1 cellular context compared by ENCODE assay signal in genomic region chr4:36757623-36758311, GRCh38.
TF ChIP-seq lines count a peak whose summit lies in the region.

No MANE protein-coding gene starts in this region.

TF ChIP-seq in K562, 482 proteins besides CTCF, POLR2A, EP300 and RAD21 (continued from another document and continues in another):
- TF ChIP-seq, protein P1, sequence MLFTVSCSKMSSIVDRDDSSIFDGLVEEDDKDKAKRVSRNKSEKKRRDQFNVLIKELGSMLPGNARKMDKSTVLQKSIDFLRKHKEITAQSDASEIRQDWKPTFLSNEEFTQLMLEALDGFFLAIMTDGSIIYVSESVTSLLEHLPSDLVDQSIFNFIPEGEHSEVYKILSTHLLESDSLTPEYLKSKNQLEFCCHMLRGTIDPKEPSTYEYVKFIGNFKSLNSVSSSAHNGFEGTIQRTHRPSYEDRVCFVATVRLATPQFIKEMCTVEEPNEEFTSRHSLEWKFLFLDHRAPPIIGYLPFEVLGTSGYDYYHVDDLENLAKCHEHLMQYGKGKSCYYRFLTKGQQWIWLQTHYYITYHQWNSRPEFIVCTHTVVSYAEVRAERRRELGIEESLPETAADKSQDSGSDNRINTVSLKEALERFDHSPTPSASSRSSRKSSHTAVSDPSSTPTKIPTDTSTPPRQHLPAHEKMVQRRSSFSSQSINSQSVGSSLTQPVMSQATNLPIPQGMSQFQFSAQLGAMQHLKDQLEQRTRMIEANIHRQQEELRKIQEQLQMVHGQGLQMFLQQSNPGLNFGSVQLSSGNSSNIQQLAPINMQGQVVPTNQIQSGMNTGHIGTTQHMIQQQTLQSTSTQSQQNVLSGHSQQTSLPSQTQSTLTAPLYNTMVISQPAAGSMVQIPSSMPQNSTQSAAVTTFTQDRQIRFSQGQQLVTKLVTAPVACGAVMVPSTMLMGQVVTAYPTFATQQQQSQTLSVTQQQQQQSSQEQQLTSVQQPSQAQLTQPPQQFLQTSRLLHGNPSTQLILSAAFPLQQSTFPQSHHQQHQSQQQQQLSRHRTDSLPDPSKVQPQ (CRISPR knock-in tag; IDR thresholded peaks at IDR 0.05; ENCODE audit: borderline replicate concordance) = 0 out of 2 replicates have a peak, but pooled peaks have one; percentile 64
- TF ChIP-seq NUFIP1 (IDR thresholded peaks at IDR 0.05; ENCODE audit: partially characterized antibody) (no peak), CTBP1 (IDR thresholded peaks at IDR 0.05; ENCODE audit: borderline replicate concordance) (no peak), FOXJ3 (CRISPR knock-in tag; IDR thresholded peaks at IDR 0.05) (no peak), SFPQ (IDR thresholded peaks at IDR 0.05; ENCODE audit: low read depth, low read length) (no peak), TEAD1 (CRISPR knock-in tag; IDR thresholded peaks at IDR 0.05) (peak in 1 of 2 experiments; percentile 24; a peak in 1 of 4 replicates), ZNF133 (CRISPR knock-in tag; IDR thresholded peaks at IDR 0.05) (peak; percentile 51; the same call in 1 of the 2 replicates), CHAMP1 (IDR thresholded peaks at IDR 0.05) (no peak), GABPA (tag; conservative IDR thresholded peaks at IDR 0.05; ENCODE audit: low read depth) (0 out of 2 replicates have a peak, but pooled peaks have one; percentile 7), SMAD3 (CRISPR knock-in tag; conservative IDR thresholded peaks at IDR 0.05) (peak; percentile 96), TAF7 (tag; IDR thresholded peaks at IDR 0.05) (0 out of 2 replicates have a peak, but pooled peaks have one; percentile 33), ZNF239 (CRISPR knock-in tag; IDR thresholded peaks at IDR 0.05) (peak; percentile 74), CUX1 (CRISPR knock-in tag; IDR thresholded peaks at IDR 0.05) (peak; percentile 77; the same call in 1 of the 2 replicates), ETV1 (tag; conservative IDR thresholded peaks at IDR 0.05; ENCODE audit: low read depth) (0 out of 2 replicates have a peak, but pooled peaks have one; percentile 32), ZNF79 (CRISPR knock-in tag; IDR thresholded peaks at IDR 0.05; ENCODE audit: low read depth) (peak; percentile 79), NR2C2 (CRISPR knock-in tag; IDR thresholded peaks at IDR 0.05) (no peak), NR2C2 (tag; IDR thresholded peaks at IDR 0.05) (peak; percentile 71), FOXK1 (CRISPR knock-in tag; IDR thresholded peaks at IDR 0.05; ENCODE audit: borderline replicate concordance) (no peak), NCOA4 (IDR thresholded peaks at IDR 0.05; ENCODE audit: partially characterized antibody) (no peak), SRSF7 (optimal IDR thresholded peaks at IDR 0.05; ENCODE audit: low read depth, low read length) (no peak), DDX20 (tag; IDR thresholded peaks at IDR 0.05; ENCODE audit: low read depth) (peak; percentile 84), PREB (CRISPR knock-in tag; IDR thresholded peaks at IDR 0.05) (no peak), ZNF589 (CRISPR knock-in tag; IDR thresholded peaks at IDR 0.05; ENCODE audit: low read depth) (peak; percentile 97), ID3 (CRISPR knock-in tag; IDR thresholded peaks at IDR 0.05) (no peak), ID3 (tag; IDR thresholded peaks at IDR 0.05) (peak; percentile 54; the same call in 1 of the 2 replicates), XRCC4 (IDR thresholded peaks at IDR 0.05; ENCODE audit: extremely low read depth, insufficient read depth, insufficient read length) (no peak), SMARCC2 (IDR thresholded peaks at IDR 0.05; ENCODE audit: low read depth) (no peak), ZKSCAN1 (IDR thresholded peaks at IDR 0.05; ENCODE audit: low read depth, low read length) (no peak), MEIS2 (IDR thresholded peaks at IDR 0.05; ENCODE audit: partially characterized antibody) (peak; percentile 10), FOXP1 (CRISPR knock-in tag; IDR thresholded peaks at IDR 0.05) (no peak), KLF16 (IDR thresholded peaks at IDR 0.05) (no peak), CSDE1 (IDR thresholded peaks at IDR 0.05) (no peak), SNRNP70 (optimal IDR thresholded peaks at IDR 0.05; ENCODE audit: low read depth, low read length) (no peak), ZNF444 (CRISPR knock-in tag; IDR thresholded peaks at IDR 0.05) (no peak), HSF4 (CRISPR knock-in tag; IDR thresholded peaks at IDR 0.05; ENCODE audit: borderline replicate concordance) (peak; percentile 86; the same call in 1 of the 2 replicates), HIVEP1 (CRISPR knock-in tag; IDR thresholded peaks at IDR 0.05) (peak; percentile 92; the same call in 1 of the 2 replicates), HDAC6 (IDR thresholded peaks at IDR 0.05; ENCODE audit: low read depth, low read length) (no peak), ZNF175 (CRISPR knock-in tag; IDR thresholded peaks at IDR 0.05; ENCODE audit: low read depth) (peak; percentile 97), SREBF2 (CRISPR knock-in tag; IDR thresholded peaks at IDR 0.05) (no peak), NCOA1 (IDR thresholded peaks at IDR 0.05; ENCODE audit: low read depth) (no peak)
- TF ChIP-seq, protein P2, sequence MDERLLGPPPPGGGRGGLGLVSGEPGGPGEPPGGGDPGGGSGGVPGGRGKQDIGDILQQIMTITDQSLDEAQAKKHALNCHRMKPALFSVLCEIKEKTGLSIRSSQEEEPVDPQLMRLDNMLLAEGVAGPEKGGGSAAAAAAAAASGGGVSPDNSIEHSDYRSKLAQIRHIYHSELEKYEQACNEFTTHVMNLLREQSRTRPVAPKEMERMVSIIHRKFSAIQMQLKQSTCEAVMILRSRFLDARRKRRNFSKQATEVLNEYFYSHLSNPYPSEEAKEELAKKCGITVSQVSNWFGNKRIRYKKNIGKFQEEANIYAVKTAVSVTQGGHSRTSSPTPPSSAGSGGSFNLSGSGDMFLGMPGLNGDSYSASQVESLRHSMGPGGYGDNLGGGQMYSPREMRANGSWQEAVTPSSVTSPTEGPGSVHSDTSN (CRISPR knock-in tag; IDR thresholded peaks at IDR 0.05; ENCODE audit: low read depth) = no peak
- TF ChIP-seq, protein P2 (tag; conservative IDR thresholded peaks at IDR 0.05; ENCODE audit: low read depth) = peak; percentile 46; the same call in 1 of the 2 replicates
- TF ChIP-seq, protein P3, sequence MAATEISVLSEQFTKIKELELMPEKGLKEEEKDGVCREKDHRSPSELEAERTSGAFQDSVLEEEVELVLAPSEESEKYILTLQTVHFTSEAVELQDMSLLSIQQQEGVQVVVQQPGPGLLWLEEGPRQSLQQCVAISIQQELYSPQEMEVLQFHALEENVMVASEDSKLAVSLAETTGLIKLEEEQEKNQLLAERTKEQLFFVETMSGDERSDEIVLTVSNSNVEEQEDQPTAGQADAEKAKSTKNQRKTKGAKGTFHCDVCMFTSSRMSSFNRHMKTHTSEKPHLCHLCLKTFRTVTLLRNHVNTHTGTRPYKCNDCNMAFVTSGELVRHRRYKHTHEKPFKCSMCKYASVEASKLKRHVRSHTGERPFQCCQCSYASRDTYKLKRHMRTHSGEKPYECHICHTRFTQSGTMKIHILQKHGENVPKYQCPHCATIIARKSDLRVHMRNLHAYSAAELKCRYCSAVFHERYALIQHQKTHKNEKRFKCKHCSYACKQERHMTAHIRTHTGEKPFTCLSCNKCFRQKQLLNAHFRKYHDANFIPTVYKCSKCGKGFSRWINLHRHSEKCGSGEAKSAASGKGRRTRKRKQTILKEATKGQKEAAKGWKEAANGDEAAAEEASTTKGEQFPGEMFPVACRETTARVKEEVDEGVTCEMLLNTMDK (IDR thresholded peaks at IDR 0.05; ENCODE audit: borderline replicate concordance, insufficient read depth, low read depth, low read length, poor library complexity, severe bottlenecking) = no peak
- TF ChIP-seq, protein P4, sequence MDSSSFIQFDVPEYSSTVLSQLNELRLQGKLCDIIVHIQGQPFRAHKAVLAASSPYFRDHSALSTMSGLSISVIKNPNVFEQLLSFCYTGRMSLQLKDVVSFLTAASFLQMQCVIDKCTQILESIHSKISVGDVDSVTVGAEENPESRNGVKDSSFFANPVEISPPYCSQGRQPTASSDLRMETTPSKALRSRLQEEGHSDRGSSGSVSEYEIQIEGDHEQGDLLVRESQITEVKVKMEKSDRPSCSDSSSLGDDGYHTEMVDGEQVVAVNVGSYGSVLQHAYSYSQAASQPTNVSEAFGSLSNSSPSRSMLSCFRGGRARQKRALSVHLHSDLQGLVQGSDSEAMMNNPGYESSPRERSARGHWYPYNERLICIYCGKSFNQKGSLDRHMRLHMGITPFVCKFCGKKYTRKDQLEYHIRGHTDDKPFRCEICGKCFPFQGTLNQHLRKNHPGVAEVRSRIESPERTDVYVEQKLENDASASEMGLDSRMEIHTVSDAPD (CRISPR knock-in tag; IDR thresholded peaks at IDR 0.05) = no peak
